17 cellular contexts compared by ENCODE assay signal in the genomic region with DNA sequence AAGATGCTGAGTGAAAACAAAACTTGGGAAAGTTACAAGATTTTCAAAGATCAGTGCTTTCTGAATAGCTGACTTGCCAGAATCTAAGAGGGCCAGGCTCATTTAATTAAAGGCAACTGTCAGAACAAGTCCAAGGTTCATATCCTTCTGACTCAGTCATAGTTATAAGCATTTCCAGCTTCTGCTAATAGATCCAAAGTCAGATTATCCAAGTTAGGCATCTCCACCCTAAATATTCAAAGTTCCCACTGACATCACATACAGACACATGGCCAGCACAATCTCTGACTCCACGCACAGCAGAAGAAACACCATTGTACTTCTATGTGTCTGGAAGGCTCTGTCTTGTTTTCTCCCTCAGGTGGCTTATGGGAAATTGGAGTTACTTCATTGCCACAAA. TPM values are rescaled to one million over a fixed set of nuclear protein-coding genes. Genes with fewer than 3 reads are reported as not detected.
DNase-seq lines count a peak whose midpoint lies in the region; ATAC-seq and TF ChIP-seq lines count a peak whose summit lies in the region.
"Had no signal": no experiment of that assay in that cellular context is flagged by ENCODE, and none has a peak within 500 bp of the region (broad histone marks: within the 10 kb centered on the region; RNA-seq: fewer than 3 reads in every experiment).

No MANE protein-coding gene starts in this region.

- no peak overlapping the region for H3K4me3 Mint-ChIP-seq in Calu3 (ENCODE audit: low read depth, unreplicated experiment)
- H3K4me3 Mint-ChIP-seq: activated T-helper 17 cell treated with anti-CD3 and anti-CD28 coated beads, Interleukin-2, amount 50 U/mL, for 72 hours had no signal

- intact Hi-C loops in body of pancreas (cut with DNase I) (no loop called here), left ventricle myocardium inferior (cut with micrococcal nuclease) (no loop called here), Calu3 (cut with micrococcal nuclease; ENCODE audit: unreplicated experiment) (no loop called here), posterior vena cava (cut with DNase I) (no loop called here)

- no TSS peak for BruUV-seq in Calu3 (replicated peaks; lab: Mats Ljungman, UMichigan)

- ATAC-seq in body of pancreas (peak; percentile 40), HG02938 (IDR thresholded peaks at IDR 0.05; ENCODE audit: unreplicated experiment) (no peak)
- ATAC-seq: activated T-helper 17 cell treated with anti-CD3 and anti-CD28 coated beads, Interleukin-2, amount 50 U/mL, for 72 hours had no signal

- H3K27me3 Mint-ChIP-seq in Calu3 (ENCODE audit: unreplicated experiment): no peaks in the 10 kb centered on the region
- H3K27me3 Mint-ChIP-seq: activated T-helper 17 cell treated with anti-CD3 and anti-CD28 coated beads, Interleukin-2, amount 50 U/mL, for 72 hours had no signal

- H3K4me3 ChIP-seq in body of pancreas (no peak overlapping the region), left ventricle myocardium inferior (no peak overlapping the region)
- H3K4me3 ChIP-seq: BLaER1 treated with 17β-estradiol and CSF1 and Interleukin-3, amounts not matched to agents 10 nM and 100 nM; SK-N-MC had no signal

- no peak for TF ChIP-seq POLR2A in body of pancreas (IDR thresholded peaks at IDR 0.05)

- CTCF ChIA-PET in Calu3 (lab: Charles Lee): no interaction called here

- DNase-seq in GM03348 (ENCODE audit: low spot score): peak; percentile 65
- DNase-seq in body of pancreas: no peak
- DNase-seq in left ventricle myocardium inferior: no peak
- DNase-seq in stromal cell of bone marrow (ENCODE audit: low read depth): peak; percentile 76
- no peak for DNase-seq in stimulated activated naive CD4-positive, alpha-beta T cell (lab: John Stamatoyannopoulos, UW)
- DNase-seq in Calu3: no peak
- DNase-seq in posterior vena cava (ENCODE audit: low spot score): no peak
- DNase-seq: activated CD4-positive, alpha-beta T cell treated with anti-CD3 and anti-CD28 coated beads for 1 hour; central memory CD4-positive, alpha-beta T cell; DMS 273 treated with DMSO at 0.1 percent for 48 hours; GF-D8; occipital lobe; T-helper 9 cell had no signal

- H3K27me3 ChIP-seq in body of pancreas (no peaks in the 10 kb centered on the region), left ventricle myocardium inferior (ENCODE audit: low read depth) (no peaks in the 10 kb centered on the region)
- H3K27me3 ChIP-seq: BLaER1 treated with 17β-estradiol and CSF1 and Interleukin-3, amounts not matched to agents 10 nM and 100 nM had no signal

- H3K4me1 ChIP-seq in body of pancreas (no peaks in the 10 kb centered on the region), left ventricle myocardium inferior (peaks cover 46% of the 10 kb centered on the region)

- TF ChIP-seq CTCF in body of pancreas (IDR thresholded peaks at IDR 0.05): no peak
- no peak for TF ChIP-seq CTCF in left ventricle myocardium inferior (IDR thresholded peaks at IDR 0.05; ENCODE audit: borderline replicate concordance)
- no peak for TF ChIP-seq CTCF in Calu3 (IDR thresholded peaks at IDR 0.05; ENCODE audit: unreplicated experiment)

- no peaks in the 10 kb centered on the region for H3K9me3 Mint-ChIP-seq in Calu3 (ENCODE audit: low read depth, unreplicated experiment)
- H3K9me3 Mint-ChIP-seq: activated T-helper 17 cell treated with anti-CD3 and anti-CD28 coated beads, Interleukin-2, amount 50 U/mL, for 72 hours had no signal

- H3K36me3 ChIP-seq in body of pancreas (replicated peaks in 1 of 2; ENCODE audit: insufficient read depth in 1 of 2, low read depth in 2 of 2) (no peaks in the 10 kb centered on the region), left ventricle myocardium inferior (peaks cover 38% of the 10 kb centered on the region)

- H3K36me3 Mint-ChIP-seq in Calu3 (ENCODE audit: insufficient read depth, unreplicated experiment): no peaks in the 10 kb centered on the region

- no peak overlapping the region for H3K27ac Mint-ChIP-seq in Calu3 (ENCODE audit: unreplicated experiment)
- H3K27ac Mint-ChIP-seq: activated T-helper 17 cell treated with anti-CD3 and anti-CD28 coated beads, Interleukin-2, amount 50 U/mL, for 72 hours had no signal

- 44 to 92% methylated on average over 1 of the region's 1 CpG for WGBS in body of pancreas, 2 donors

- H3K9me3 ChIP-seq in body of pancreas: no peaks in the 10 kb centered on the region
- no peaks in the 10 kb centered on the region for H3K9me3 ChIP-seq in left ventricle myocardium inferior (replicated peaks)
- H3K9me3 ChIP-seq: BLaER1 treated with 17β-estradiol and CSF1 and Interleukin-3, amounts not matched to agents 10 nM and 100 nM had no signal

- H3K4me1 Mint-ChIP-seq in Calu3 (ENCODE audit: low read depth, unreplicated experiment): no peaks in the 10 kb centered on the region
- H3K4me1 Mint-ChIP-seq: activated T-helper 17 cell treated with anti-CD3 and anti-CD28 coated beads, Interleukin-2, amount 50 U/mL, for 72 hours had no signal

- no peak overlapping the region for H3K27ac ChIP-seq in body of pancreas
- peak overlapping the region; percentile 47 for H3K27ac ChIP-seq in left ventricle myocardium inferior (replicated peaks)
- H3K27ac ChIP-seq: BLaER1 treated with 17β-estradiol and CSF1 and Interleukin-3, amounts not matched to agents 10 nM and 100 nM; SK-N-MC had no signal

RNA-seq across cellular contexts. Expression of gene GASK1B, which starts 41.8 kb away (rescaled TPM):
- total RNA-seq in body of pancreas (10 to 100 TPM; 15.5 to 22.3 TPM), left ventricle myocardium inferior (61.9 TPM), Calu3 (2022) (1.4 and 2.3 TPM in 2 replicates), posterior vena cava (10 to 100 TPM; 51.6 to 82.2 TPM)
- total RNA-seq: activated T-helper 17 cell treated with anti-CD3 and anti-CD28 coated beads, Interleukin-2, amount 50 U/mL, for 72 hours had no signal

Comparison
In these comparisons a context has a peak if more than half of its experiments do, and no peak if none do; other contexts are left out.
1. DNase-seq: peak in GM03348 (single experiment) and stromal cell of bone marrow (single experiment); none in body of pancreas (0 of 4), left ventricle myocardium inferior (single experiment), stimulated activated naive CD4-positive, alpha-beta T cell (0 of 6), Calu3 (single experiment) and posterior vena cava (single experiment).